ENCODE assay signal across 8 cellular contexts in the genomic region with DNA sequence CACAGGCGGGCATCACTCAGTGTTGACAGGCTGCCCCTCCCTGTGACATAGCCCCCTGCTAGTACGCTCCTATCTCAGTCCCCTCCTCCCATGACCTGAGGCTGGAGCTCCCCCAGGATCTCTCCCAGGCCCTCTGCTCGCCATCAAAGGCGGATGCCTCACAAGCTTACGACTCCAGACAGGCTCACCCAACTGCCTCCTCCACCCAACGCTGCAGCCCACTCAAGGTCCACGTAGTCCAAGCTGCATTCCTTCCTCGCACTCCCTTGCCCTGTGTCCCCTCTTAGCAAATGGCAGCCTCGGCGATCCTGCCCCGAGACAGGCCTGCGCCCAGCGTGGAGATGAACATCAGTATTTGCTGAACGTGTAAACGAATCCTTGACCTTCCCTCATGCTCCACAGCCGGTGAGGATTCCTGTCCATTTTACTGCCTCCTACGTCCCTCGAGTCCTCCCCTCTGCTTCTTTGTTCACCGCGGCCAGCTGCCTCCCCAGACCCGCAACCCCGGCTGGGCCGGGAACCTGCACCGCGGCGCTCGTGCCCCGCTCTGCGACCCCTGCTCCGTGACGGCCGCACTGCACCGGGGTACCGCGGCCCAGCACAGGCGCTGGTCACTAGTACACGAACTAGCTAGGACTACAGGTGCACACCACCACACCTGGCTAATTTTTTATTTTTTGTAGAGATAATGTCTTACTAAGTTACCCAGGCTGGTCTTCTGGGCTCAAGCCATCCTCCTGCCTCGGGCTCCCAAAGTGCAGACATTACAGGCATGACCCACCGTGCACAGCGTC. TPM values are rescaled to one million over a fixed set of nuclear protein-coding genes. Genes with fewer than 3 reads are reported as not detected.
DNase-seq lines count a peak whose midpoint lies in the region; ATAC-seq and TF ChIP-seq lines count a peak whose summit lies in the region.

No MANE protein-coding gene starts in this region.

- H3K27ac ChIP-seq in CD8-positive, alpha-beta memory T cell (ENCODE audit: low read depth, low read length), result peak overlapping the region; percentile 47
- H3K27ac ChIP-seq in muscle layer of colon (ENCODE audit: low read depth, low read length), result no peak overlapping the region

- peak; percentile 9 for ATAC-seq in GM19455 (IDR thresholded peaks at IDR 0.05; ENCODE audit: unreplicated experiment)

- CTCF ChIA-PET in CD8-positive, alpha-beta memory T cell (lab: Charles Lee), result interaction anchor here (0.6 to 1.8 kb wide), 5 partner anchors 13 to 533 kb away, joined by 4 to 6 read pairs (median 5); partner anchors contain the start of gene POLDIP2

- H3K9me3 Mint-ChIP-seq in CD8-positive, alpha-beta memory T cell, result no peaks in the 10 kb centered on the region
- H3K9me3 Mint-ChIP-seq in chondrocyte (ENCODE audit: low read depth), result no peaks in the 10 kb centered on the region

- peak in 1 of 5 donors; percentile 19 for DNase-seq in CD8-positive, alpha-beta memory T cell
- peak; percentile 55 for DNase-seq in NB4 (ENCODE audit: low read depth)
- DNase-seq in chondrocyte (ENCODE audit: low spot score), result no peak
- no peak for DNase-seq in HPDE6-E6E7 (ENCODE audit: extremely low spot score)
- no peak for DNase-seq in T1000 (lab: John Stamatoyannopoulos, UW)
- no peak for DNase-seq in NCI-H1694 treated with DMSO at 0.1 percent for 48 hours (lab: John Stamatoyannopoulos, UW)

- H3K36me3 Mint-ChIP-seq in CD8-positive, alpha-beta memory T cell, result peaks cover 0 to 2% (median 2%) of the 10 kb centered on the region in 3 donors
- H3K36me3 Mint-ChIP-seq in chondrocyte (ENCODE audit: low read depth), result no peaks in the 10 kb centered on the region

- H3K27me3 ChIP-seq in CD8-positive, alpha-beta memory T cell (ENCODE audit: insufficient read depth, low read length, poor library complexity, severe bottlenecking), result no peaks in the 10 kb centered on the region
- H3K27me3 ChIP-seq in muscle layer of colon (ENCODE audit: control insufficient read depth in 1 of 2, insufficient read depth in 2 of 2, low read length in 2 of 2), result no peaks in the 10 kb centered on the region

- no peak for TF ChIP-seq POLR2A in NB4 (IDR thresholded peaks at IDR 0.05; ENCODE audit: extremely low read depth, insufficient read length)

- peak overlapping the region; percentile 70 for H3K4me3 ChIP-seq in CD8-positive, alpha-beta memory T cell (ENCODE audit: low read length)
- peak overlapping the region; percentile 56 for H3K4me3 ChIP-seq in NB4 (ENCODE audit: low read depth, low read length)
- H3K4me3 ChIP-seq in muscle layer of colon (ENCODE audit: low read depth in 1 of 2, low read length in 2 of 2), result peak overlapping the region; percentile 64 to 78

- peak overlapping the region in 6 of 8 donors; percentile 14 to 86 (median 30) for H3K27ac Mint-ChIP-seq in CD8-positive, alpha-beta memory T cell
- H3K27ac Mint-ChIP-seq in chondrocyte (ENCODE audit: unreplicated experiment), result peak overlapping the region; percentile 85

- H3K9ac ChIP-seq in muscle layer of colon (ENCODE audit: low read length), result no peak overlapping the region

- peak overlapping the region; percentile 85 to 93 (median 88) for H3K4me3 Mint-ChIP-seq in CD8-positive, alpha-beta memory T cell
- H3K4me3 Mint-ChIP-seq in chondrocyte (ENCODE audit: unreplicated experiment), result peak overlapping the region; percentile 92

- no peak for TF ChIP-seq CTCF in NB4 (IDR thresholded peaks at IDR 0.05; ENCODE audit: low read depth, low read length)
- no peak for TF ChIP-seq CTCF in chondrocyte (IDR thresholded peaks at IDR 0.05)

- POLR2A ChIA-PET in CD8-positive, alpha-beta memory T cell (lab: Charles Lee), result interaction anchor here (1.0 to 1.2 kb wide), 2 partner anchors 17 to 510 kb away, joined by 4 to 5 read pairs; partner anchors contain the start of genes IFT20 and TNFAIP1

- H3K4me1 ChIP-seq in CD8-positive, alpha-beta memory T cell (ENCODE audit: insufficient read depth, low read length), result peaks cover 15% of the 10 kb centered on the region
- peaks cover 15% of the 10 kb centered on the region for H3K4me1 ChIP-seq in muscle layer of colon (ENCODE audit: insufficient read depth, low read length)

- peaks cover 0 to 2% of the 10 kb centered on the region in 2 donors for H3K27me3 Mint-ChIP-seq in CD8-positive, alpha-beta memory T cell
- peaks cover 2% of the 10 kb centered on the region for H3K27me3 Mint-ChIP-seq in chondrocyte (ENCODE audit: low read depth)

- no peaks in the 10 kb centered on the region for H3K36me3 ChIP-seq in CD8-positive, alpha-beta memory T cell (ENCODE audit: insufficient read depth, low read length)
- H3K36me3 ChIP-seq in muscle layer of colon (ENCODE audit: insufficient read depth, low read length), result no peaks in the 10 kb centered on the region

- H3K4me1 Mint-ChIP-seq in CD8-positive, alpha-beta memory T cell, result peaks cover 20 to 30% (median 24%) of the 10 kb centered on the region in 3 donors
- H3K4me1 Mint-ChIP-seq in chondrocyte (ENCODE audit: low read depth), result peaks cover 25% of the 10 kb centered on the region

- H3K9me3 ChIP-seq in CD8-positive, alpha-beta memory T cell (ENCODE audit: low read length), result no peaks in the 10 kb centered on the region
- H3K9me3 ChIP-seq in muscle layer of colon (ENCODE audit: low read length), result no peaks in the 10 kb centered on the region

RNA-seq across cellular contexts. Expression of gene TMEM97, which starts 0.8 kb away (rescaled TPM):
- total RNA-seq in CD8-positive, alpha-beta memory T cell, result 10 to 100 TPM; 64.9 to 67.1 TPM
- 10.4 TPM for polyA plus RNA-seq in CD8-positive, alpha-beta memory T cell
- 11.8 to 14.3 TPM (median 13.6 TPM) in 3 replicates for total RNA-seq in chondrocyte

RNA-seq across cellular contexts. Expression of gene IFT20, which starts 17.1 kb away (rescaled TPM):
- 10 to 100 TPM; 26.0 to 29.4 TPM for total RNA-seq in CD8-positive, alpha-beta memory T cell
- 44.5 TPM for polyA plus RNA-seq in CD8-positive, alpha-beta memory T cell
- total RNA-seq in chondrocyte, result 63.7 to 70.2 TPM (median 64.3 TPM) in 3 replicates

RNA-seq across cellular contexts. Expression of gene TNFAIP1, which starts 17.4 kb away (rescaled TPM):
- 10 to 100 TPM; 29.0 to 30.6 TPM for total RNA-seq in CD8-positive, alpha-beta memory T cell
- polyA plus RNA-seq in CD8-positive, alpha-beta memory T cell, result 10.6 TPM
- total RNA-seq in chondrocyte, result 52.0 to 79.5 TPM (median 74.0 TPM) in 3 replicates

RNA-seq across cellular contexts. Expression of gene POLDIP2, which starts 39.2 kb away (rescaled TPM):
- total RNA-seq in CD8-positive, alpha-beta memory T cell, result 100 to 1,000 TPM; 134 to 135 TPM
- 81.1 TPM for polyA plus RNA-seq in CD8-positive, alpha-beta memory T cell
- 70.1 to 70.8 TPM (median 70.4 TPM) in 3 replicates for total RNA-seq in chondrocyte

RNA-seq across cellular contexts. Expression of gene SEBOX, which starts 46.8 kb away (rescaled TPM):
- total RNA-seq in CD8-positive, alpha-beta memory T cell, result not detected
- not detected for polyA plus RNA-seq in CD8-positive, alpha-beta memory T cell
- not detected in 3 replicates for total RNA-seq in chondrocyte
